ENCODE assay signal across 8 cellular contexts in the genomic region with DNA sequence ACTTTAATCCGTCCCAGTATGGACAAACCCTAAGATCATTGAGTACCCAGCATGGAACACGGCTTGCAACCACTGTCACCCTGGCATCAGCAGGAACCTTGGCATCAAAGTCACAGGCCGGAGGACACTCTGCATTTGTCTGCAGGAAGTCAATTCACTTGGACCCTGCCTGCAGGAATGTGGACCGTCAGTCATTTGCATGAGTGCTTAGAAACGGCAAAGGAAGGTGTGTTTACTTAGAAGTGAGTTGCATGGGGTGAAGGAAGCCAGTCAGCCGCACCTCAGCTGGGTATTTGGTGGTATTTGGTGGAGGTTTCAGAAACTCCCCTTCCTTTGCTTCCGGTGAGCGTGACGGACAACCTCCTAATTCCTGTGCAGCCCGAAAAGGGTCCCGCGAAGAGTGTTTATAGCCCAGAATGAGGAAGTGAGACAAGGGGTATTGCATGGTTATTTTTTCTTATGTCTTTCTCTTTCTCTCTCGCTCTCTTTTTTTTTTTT. TPM values are rescaled to one million over a fixed set of nuclear protein-coding genes. Genes with fewer than 3 reads are reported as not detected.
A peak's percentile ranks its signal among the peaks of the same experiment; 100 is the strongest.
DNase-seq lines count a peak whose midpoint lies in the region; ATAC-seq, FAIRE-seq and TF ChIP-seq lines count a peak whose summit lies in the region.

No MANE protein-coding gene starts in this region.

- FAIRE-seq in A549 (lab: Jason Lieb, UNC) (no peak), GM19239 (lab: Jason Lieb, UNC) (peak; percentile 99)

- H3K27me3 ChIP-seq in esophagus squamous epithelium = no peaks in the 10 kb centered on the region
- H3K27me3 ChIP-seq in mesenchymal stem cell (ENCODE audit: control insufficient read depth in 1 of 2, insufficient read depth in 1 of 2, low read length in 2 of 2) = no peaks in the 10 kb centered on the region

- no peak overlapping the region for H3K9ac ChIP-seq in mesenchymal stem cell (ENCODE audit: low read length)

- no peak for TF ChIP-seq POLR2A in A549 (IDR thresholded peaks at IDR 0.05; ENCODE audit: low read length)
- TF ChIP-seq POLR2A in esophagus squamous epithelium (IDR thresholded peaks at IDR 0.05) = no peak

- no peak for TF ChIP-seq RAD21 in A549 (conservative IDR thresholded peaks at IDR 0.05 in 1 of 2, IDR thresholded peaks at IDR 0.05 in 1 of 2)

- WGBS in A549 (ENCODE audit: missing lambda C conversion rate) = 57% methylated on average over 13 of the region's 13 CpGs
- 37 to 59% methylated on average over 13 of the region's 13 CpGs for WGBS in esophagus squamous epithelium, 2 donors
- 45% methylated on average over 6 of the region's 13 CpGs for WGBS in mesenchymal stem cell

- no peak overlapping the region for H2AFZ ChIP-seq in mesenchymal stem cell (ENCODE audit: low read depth, low read length)

- no peak overlapping the region for H4K91ac ChIP-seq in mesenchymal stem cell (ENCODE audit: low read length)

- no peak overlapping the region for H2BK12ac ChIP-seq in mesenchymal stem cell (ENCODE audit: low read length in 2 of 2)

- H3K4ac ChIP-seq in mesenchymal stem cell (ENCODE audit: low read depth in 1 of 2, low read length in 2 of 2) = no peak overlapping the region

- H2BK5ac ChIP-seq in mesenchymal stem cell (ENCODE audit: low read depth, low read length, poor library complexity, severe bottlenecking) = no peak overlapping the region

- CTCF ChIA-PET in A549 (lab: Yijun Ruan, JAX) = no interaction called here

- no peak overlapping the region for H2BK120ac ChIP-seq in mesenchymal stem cell (ENCODE audit: low read depth, low read length)

- no peak for TF ChIP-seq EP300 in A549 (IDR thresholded peaks at IDR 0.05)

- H3K36me3 ChIP-seq in esophagus squamous epithelium = no peaks in the 10 kb centered on the region
- no peaks in the 10 kb centered on the region for H3K36me3 ChIP-seq in mesenchymal stem cell (ENCODE audit: control insufficient read depth in 1 of 2, insufficient read depth in 2 of 2, low read depth in 1 of 2, low read length in 2 of 2)

- H3K4me1 ChIP-seq in A549 (no peaks in the 10 kb centered on the region), esophagus squamous epithelium (no peaks in the 10 kb centered on the region), mesenchymal stem cell (ENCODE audit: control insufficient read depth, insufficient read depth, low read depth, low read length) (no peaks in the 10 kb centered on the region)

- ATAC-seq in A549 (peak; percentile 45 to 56; a peak in 5 of 6 replicates), HG03135 (IDR thresholded peaks at IDR 0.05; ENCODE audit: unreplicated experiment) (peak; percentile 89)

- H3K23ac ChIP-seq in mesenchymal stem cell (ENCODE audit: low read length in 2 of 2) = no peak overlapping the region

- POLR2A ChIA-PET in A549 (lab: Yijun Ruan, JAX) = no interaction called here

- TF ChIP-seq CTCF in A549 (IDR thresholded peaks at IDR 0.05) (no peak), esophagus squamous epithelium (IDR thresholded peaks at IDR 0.05) (no peak)

- H3K4me3 ChIP-seq in A549 (no peak overlapping the region), esophagus squamous epithelium (no peak overlapping the region), mesenchymal stem cell (ENCODE audit: insufficient read depth in 1 of 2, low read depth in 1 of 2, low read length in 2 of 2) (no peak overlapping the region)

- H3K14ac ChIP-seq in mesenchymal stem cell (ENCODE audit: low read length in 2 of 2) = no peak overlapping the region

- no peak overlapping the region for H3K27ac ChIP-seq in A549
- no peak overlapping the region for H3K27ac ChIP-seq in esophagus squamous epithelium
- no peak overlapping the region for H3K27ac ChIP-seq in mesenchymal stem cell (ENCODE audit: low read length, poor library complexity, severe bottlenecking)

- intact Hi-C loops in esophagus squamous epithelium (cut with DNase I) = no loop called here

- no peak overlapping the region for H2BK15ac ChIP-seq in mesenchymal stem cell (ENCODE audit: low read depth, poor library complexity, severe bottlenecking)

- no peak overlapping the region for H2AK5ac ChIP-seq in mesenchymal stem cell (ENCODE audit: low read length, severe bottlenecking)

- H3K9me3 ChIP-seq in A549 (peaks cover 7% of the 10 kb centered on the region; the same call in 1 of the 3 replicates), esophagus squamous epithelium (peaks cover 0 to 24% (median 5%) of the 10 kb centered on the region in 3 donors), mesenchymal stem cell (ENCODE audit: control insufficient read depth, low read length) (peaks cover 14% of the 10 kb centered on the region)

- DNase-seq in A549 (ENCODE audit: low read depth in 1 of 2, low spot score in 1 of 2) (peak in 1 of 2 experiments; percentile 35), GM19239 (ENCODE audit: insufficient read length, low spot score) (peak; percentile 65), T-helper 9 cell (peak; percentile 47), esophagus squamous epithelium (lab: John Stamatoyannopoulos, UW) (peak; percentile 44), mesenchymal stem cell (no peak), islet precursor cell (no peak), dedifferentiated amniotic fluid mesenchymal stem cell (ENCODE audit: extremely low spot score) (no peak)

- H3K18ac ChIP-seq in mesenchymal stem cell (ENCODE audit: low read depth in 1 of 2, low read length in 2 of 2) = no peak overlapping the region

- no peak overlapping the region for H4K8ac ChIP-seq in mesenchymal stem cell (ENCODE audit: low read length)

- H3K4me2 ChIP-seq in A549 = no peak overlapping the region
- no peak overlapping the region for H3K4me2 ChIP-seq in mesenchymal stem cell (ENCODE audit: low read length, poor library complexity, severe bottlenecking)

- H3K79me1 ChIP-seq in mesenchymal stem cell (replicated peaks; ENCODE audit: low read length, poor library complexity, severe bottlenecking) = no peaks in the 10 kb centered on the region

TF ChIP-seq in A549, 52 proteins besides CTCF, POLR2A, EP300 and RAD21:
- TF ChIP-seq, protein P1, sequence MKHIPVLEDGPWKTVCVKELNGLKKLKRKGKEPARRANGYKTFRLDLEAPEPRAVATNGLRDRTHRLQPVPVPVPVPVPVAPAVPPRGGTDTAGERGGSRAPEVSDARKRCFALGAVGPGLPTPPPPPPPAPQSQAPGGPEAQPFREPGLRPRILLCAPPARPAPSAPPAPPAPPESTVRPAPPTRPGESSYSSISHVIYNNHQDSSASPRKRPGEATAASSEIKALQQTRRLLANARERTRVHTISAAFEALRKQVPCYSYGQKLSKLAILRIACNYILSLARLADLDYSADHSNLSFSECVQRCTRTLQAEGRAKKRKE (CRISPR knock-in tag; IDR thresholded peaks at IDR 0.05; ENCODE audit: low read depth) = no peak
- no peak for TF ChIP-seq HOXA7 (CRISPR knock-in tag; IDR thresholded peaks at IDR 0.05)
- no peak for TF ChIP-seq RNF2 (IDR thresholded peaks at IDR 0.05; ENCODE audit: borderline replicate concordance, low read depth)
- TF ChIP-seq CBX8 (IDR thresholded peaks at IDR 0.05) = no peak
- no peak for TF ChIP-seq HEYL (CRISPR knock-in tag; IDR thresholded peaks at IDR 0.05)
- TF ChIP-seq HDAC2 (IDR thresholded peaks at IDR 0.05) = no peak
- TF ChIP-seq BHLHE40 (IDR thresholded peaks at IDR 0.05; ENCODE audit: low read depth, low read length) = no peak
- no peak for TF ChIP-seq RFX5 (IDR thresholded peaks at IDR 0.05)
- no peak for TF ChIP-seq HOXB5 (CRISPR knock-in tag; IDR thresholded peaks at IDR 0.05)
- TF ChIP-seq MYC (IDR thresholded peaks at IDR 0.05; ENCODE audit: borderline replicate concordance, low read length) = no peak
- TF ChIP-seq, protein P2, sequence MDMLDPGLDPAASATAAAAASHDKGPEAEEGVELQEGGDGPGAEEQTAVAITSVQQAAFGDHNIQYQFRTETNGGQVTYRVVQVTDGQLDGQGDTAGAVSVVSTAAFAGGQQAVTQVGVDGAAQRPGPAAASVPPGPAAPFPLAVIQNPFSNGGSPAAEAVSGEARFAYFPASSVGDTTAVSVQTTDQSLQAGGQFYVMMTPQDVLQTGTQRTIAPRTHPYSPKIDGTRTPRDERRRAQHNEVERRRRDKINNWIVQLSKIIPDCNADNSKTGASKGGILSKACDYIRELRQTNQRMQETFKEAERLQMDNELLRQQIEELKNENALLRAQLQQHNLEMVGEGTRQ (IDR thresholded peaks at IDR 0.05) = no peak
- no peak for TF ChIP-seq CEBPB (IDR thresholded peaks at IDR 0.05)
- TF ChIP-seq NPAS2 (CRISPR knock-in tag; IDR thresholded peaks at IDR 0.05; ENCODE audit: borderline replicate concordance) = no peak
- TF ChIP-seq, protein P3, sequence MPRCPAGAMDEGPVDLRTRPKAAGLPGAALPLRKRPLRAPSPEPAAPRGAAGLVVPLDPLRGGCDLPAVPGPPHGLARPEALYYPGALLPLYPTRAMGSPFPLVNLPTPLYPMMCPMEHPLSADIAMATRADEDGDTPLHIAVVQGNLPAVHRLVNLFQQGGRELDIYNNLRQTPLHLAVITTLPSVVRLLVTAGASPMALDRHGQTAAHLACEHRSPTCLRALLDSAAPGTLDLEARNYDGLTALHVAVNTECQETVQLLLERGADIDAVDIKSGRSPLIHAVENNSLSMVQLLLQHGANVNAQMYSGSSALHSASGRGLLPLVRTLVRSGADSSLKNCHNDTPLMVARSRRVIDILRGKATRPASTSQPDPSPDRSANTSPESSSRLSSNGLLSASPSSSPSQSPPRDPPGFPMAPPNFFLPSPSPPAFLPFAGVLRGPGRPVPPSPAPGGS (IDR thresholded peaks at IDR 0.05) = no peak
- TF ChIP-seq, protein P4, sequence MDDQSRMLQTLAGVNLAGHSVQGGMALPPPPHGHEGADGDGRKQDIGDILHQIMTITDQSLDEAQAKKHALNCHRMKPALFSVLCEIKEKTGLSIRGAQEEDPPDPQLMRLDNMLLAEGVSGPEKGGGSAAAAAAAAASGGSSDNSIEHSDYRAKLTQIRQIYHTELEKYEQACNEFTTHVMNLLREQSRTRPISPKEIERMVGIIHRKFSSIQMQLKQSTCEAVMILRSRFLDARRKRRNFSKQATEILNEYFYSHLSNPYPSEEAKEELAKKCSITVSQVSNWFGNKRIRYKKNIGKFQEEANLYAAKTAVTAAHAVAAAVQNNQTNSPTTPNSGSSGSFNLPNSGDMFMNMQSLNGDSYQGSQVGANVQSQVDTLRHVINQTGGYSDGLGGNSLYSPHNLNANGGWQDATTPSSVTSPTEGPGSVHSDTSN (IDR thresholded peaks at IDR 0.05) = no peak

RNA-seq across cellular contexts. Expression of a gene that starts 15.5 kb away (rescaled TPM):
- not detected in 2 replicates for polyA plus RNA-seq in A549 (2011; rRNA removed)
- 0.01 TPM in 1 of 2 replicates, not detected in the other for polyA plus RNA-seq in A549 (2012; cell fraction: cytosol; rRNA removed)
- polyA plus RNA-seq in A549 (2012; cell fraction: nucleus; rRNA removed) = not detected in 2 replicates
- 0.03 TPM in 1 of 3 replicates, not detected in the others for polyA plus RNA-seq in A549 (2017; fragmentation: RNase III; extraction: RNeasy Plus Mini Kit Qiagen cat#74134 plus additional on column Dnase treatment)
- polyA minus RNA-seq in A549 (2011; rRNA and poly(A)+ RNA removed) = not detected in 2 replicates
- total RNA-seq in esophagus squamous epithelium = 1 to 10 TPM in 1 of 4 donors, under 1 TPM in 3; 0.34 to 1.3 (median 0.64) TPM
- polyA plus RNA-seq in mesenchymal stem cell (2013, experiment 1 of 2) = not detected
- not detected for polyA plus RNA-seq in mesenchymal stem cell (2013, experiment 2 of 2)

Comparison
In these comparisons a context has a peak if more than half of its experiments do, and no peak if none do; other contexts are left out.
1. DNase-seq: peak in GM19239 (single experiment), T-helper 9 cell (single experiment) and esophagus squamous epithelium (single experiment); none in mesenchymal stem cell (single experiment), islet precursor cell (single experiment) and dedifferentiated amniotic fluid mesenchymal stem cell (single experiment).